In genomic region chrX:78710146-78710545, GRCh38 we compare ENCODE assay signal across 31 cellular contexts. TPM values are rescaled to one million over a fixed set of nuclear protein-coding genes. Genes with fewer than 3 reads are reported as not detected.
DNase-seq lines count a peak whose midpoint lies in the region; ATAC-seq and TF ChIP-seq lines count a peak whose summit lies in the region.
"Had no signal": no experiment of that assay in that cellular context is flagged by ENCODE, and none has a peak within 500 bp of the region (broad histone marks: within the 10 kb centered on the region; RNA-seq: fewer than 3 reads in every experiment).

No MANE protein-coding gene starts in this region.

- H3K27me3 Mint-ChIP-seq in HFFc6 (ENCODE audit: insufficient read depth): peaks cover 1% of the 10 kb centered on the region; the same call in 1 of the 2 replicates
- H3K27me3 Mint-ChIP-seq: activated naive CD8-positive, alpha-beta T cell treated with anti-CD3 and anti-CD28 coated beads, Interleukin-2, amount 10 ng/mL, durations not matched to agents 7 days and 5 days; brain; memory B cell had no signal

- ATAC-seq in SK-N-SH treated with all-trans-retinoic acid at 6 μM for 48 hours (no peak), GM21515 (IDR thresholded peaks at IDR 0.05; ENCODE audit: unreplicated experiment) (no peak)
- ATAC-seq: K562, left lung had no signal

- no peak overlapping the region for H2AFZ ChIP-seq in SK-N-SH (ENCODE audit: low read depth)
- H2AFZ ChIP-seq: neural progenitor cell, parathyroid adenoma had no signal

- H3K4me1 ChIP-seq in SK-N-SH (ENCODE audit: control insufficient read depth in 1 of 2, insufficient read depth in 2 of 2, low read depth in 1 of 2, low read length in 1 of 2) (no peaks in the 10 kb centered on the region), mesendoderm (ENCODE audit: control insufficient read depth, low read depth, low read length) (no peaks in the 10 kb centered on the region)
- H3K4me1 ChIP-seq: left lung, neural progenitor cell, parathyroid adenoma, suprapubic skin, upper lobe of left lung had no signal

- H3K27me3 ChIP-seq in SK-N-SH (ENCODE audit: insufficient read depth) (no peaks in the 10 kb centered on the region), mesendoderm (ENCODE audit: insufficient read depth, low read length, poor library complexity) (no peaks in the 10 kb centered on the region)
- H3K27me3 ChIP-seq: neural progenitor cell, suprapubic skin, upper lobe of left lung had no signal

- CTCF ChIA-PET in SK-N-SH (lab: Yijun Ruan, JAX): no interaction called here

- no peaks in the 10 kb centered on the region for H4K20me1 ChIP-seq in SK-N-SH (ENCODE audit: insufficient read depth)

- H2BK5ac ChIP-seq in mesendoderm (ENCODE audit: low read length): no peak overlapping the region

- H3K23ac ChIP-seq in mesendoderm (ENCODE audit: low read length): no peak overlapping the region

- H3K79me2 ChIP-seq in SK-N-SH (ENCODE audit: insufficient read depth): no peaks in the 10 kb centered on the region
- H3K79me2 ChIP-seq in mesendoderm (ENCODE audit: control insufficient read depth, insufficient read depth, low read length): no peaks in the 10 kb centered on the region
- H3K79me2 ChIP-seq: parathyroid adenoma had no signal

- H2AK5ac ChIP-seq in mesendoderm (ENCODE audit: low read length): no peak overlapping the region

- 3% methylated on average over 1 of the region's 1 CpG for WGBS in SK-N-SH (ENCODE audit: low lambda C conversion rate)
- WGBS in mesendoderm (ENCODE audit: extremely low coverage, insufficient coverage, low lambda C conversion rate): no CpG with 5 or more reads among the region's 1 CpG

- no peak for TF ChIP-seq EP300 in SK-N-SH (IDR thresholded peaks at IDR 0.05; ENCODE audit: borderline replicate concordance in 1 of 2, low read depth in 1 of 2, low read length in 1 of 2)

- no peak overlapping the region for H4K8ac ChIP-seq in mesendoderm (ENCODE audit: low read depth, low read length)

- H3K4me3 Mint-ChIP-seq in HFFc6: no peak overlapping the region
- H3K4me3 Mint-ChIP-seq: activated naive CD8-positive, alpha-beta T cell treated with anti-CD3 and anti-CD28 coated beads, Interleukin-2, amount 10 ng/mL, durations not matched to agents 7 days and 5 days; activated T-cell treated with anti-CD3 and anti-CD28 coated beads, Interleukin-2, amount 50 U/mL, for 24 hours; brain; memory B cell; neural progenitor cell had no signal

- no peaks in the 10 kb centered on the region; the same call in 1 of the 2 replicates for H3K4me1 Mint-ChIP-seq in HFFc6 (ENCODE audit: low read depth)
- H3K4me1 Mint-ChIP-seq: memory B cell had no signal

- H3K27ac ChIP-seq in SK-N-SH (ENCODE audit: low read depth in 2 of 2, low read length in 1 of 2) (no peak overlapping the region), mesendoderm (ENCODE audit: low read depth, low read length) (no peak overlapping the region)
- H3K27ac ChIP-seq: 22Rv1, left lung, neural progenitor cell, parathyroid adenoma, suprapubic skin, upper lobe of left lung had no signal

- H3K36me3 Mint-ChIP-seq in HFFc6 (ENCODE audit: low read depth): no peaks in the 10 kb centered on the region
- H3K36me3 Mint-ChIP-seq: brain, neural progenitor cell had no signal

- no peak overlapping the region for H2BK120ac ChIP-seq in mesendoderm (ENCODE audit: low read depth, low read length)

- H3K36me3 ChIP-seq in SK-N-SH (replicated peaks in 1 of 2; ENCODE audit: control insufficient read depth in 1 of 2, insufficient read depth in 2 of 2, low read length in 1 of 2) (no peaks in the 10 kb centered on the region), mesendoderm (ENCODE audit: control insufficient read depth, insufficient read depth, low read length) (no peaks in the 10 kb centered on the region)
- H3K36me3 ChIP-seq: left lung, neural progenitor cell, suprapubic skin, upper lobe of left lung had no signal

- no peak overlapping the region for H3K4me2 ChIP-seq in SK-N-SH
- no peak overlapping the region for H3K4me2 ChIP-seq in mesendoderm (ENCODE audit: low read length)
- H3K4me2 ChIP-seq: neural progenitor cell had no signal

- TF ChIP-seq CTCF in SK-N-SH (IDR thresholded peaks at IDR 0.05) (no peak), fibroblast of mammary gland (conservative IDR thresholded peaks at IDR 0.05; ENCODE audit: control insufficient read depth, insufficient read depth, low read depth, low read length) (no peak), HFFc6 (IDR thresholded peaks at IDR 0.05) (no peak)

- H3K9me3 Mint-ChIP-seq in HFFc6: no peaks in the 10 kb centered on the region
- H3K9me3 Mint-ChIP-seq: activated naive CD8-positive, alpha-beta T cell treated with anti-CD3 and anti-CD28 coated beads, Interleukin-2, amount 10 ng/mL, durations not matched to agents 7 days and 5 days; activated T-cell treated with anti-CD3 and anti-CD28 coated beads, Interleukin-2, amount 50 U/mL, for 24 hours; brain; memory B cell; neural progenitor cell had no signal

- H3K18ac ChIP-seq in mesendoderm (ENCODE audit: low read length): no peak overlapping the region

- no peak overlapping the region for H3K27ac Mint-ChIP-seq in HFFc6
- H3K27ac Mint-ChIP-seq: activated naive CD8-positive, alpha-beta T cell treated with anti-CD3 and anti-CD28 coated beads, Interleukin-2, amount 10 ng/mL, durations not matched to agents 7 days and 5 days; activated T-cell treated with anti-CD3 and anti-CD28 coated beads, Interleukin-2, amount 50 U/mL, for 24 hours; memory B cell; neural progenitor cell had no signal

- H3K9me2 ChIP-seq in SK-N-SH: no peaks in the 10 kb centered on the region

- H3K9ac ChIP-seq in SK-N-SH: no peak overlapping the region
- H3K9ac ChIP-seq in mesendoderm (ENCODE audit: low read length): no peak overlapping the region
- H3K9ac ChIP-seq: neural progenitor cell, parathyroid adenoma had no signal

- H3K56ac ChIP-seq in mesendoderm (ENCODE audit: low read length): no peak overlapping the region

- no peaks in the 10 kb centered on the region for H3K9me3 ChIP-seq in SK-N-SH
- H3K9me3 ChIP-seq: left lung, suprapubic skin, upper lobe of left lung had no signal

- DNase-seq in SK-N-SH (no peak), RPMI7951 (ENCODE audit: low read depth) (peak; percentile 1), fibroblast of mammary gland (ENCODE audit: low read depth) (peak; percentile 8), HFFc6 (no peak), mesendoderm (no peak), D341Med (ENCODE audit: low spot score) (no peak)
- DNase-seq: activated effector memory CD4-positive, alpha-beta T cell treated with anti-CD3 and anti-CD28 coated beads, Interleukin-2, amount 50 U/mL, for 16 hours; activated naive CD8-positive, alpha-beta T cell treated with anti-CD3 and anti-CD28 coated beads, Interleukin-2, amount 10 ng/mL, durations not matched to agents 7 days and 5 days; activated T-cell treated with anti-CD3 and anti-CD28 coated beads, Interleukin-2, amount 50 U/mL, for 24 hours; Calu3; dermis blood vessel endothelial cell; DMS79 treated with DMSO at 0.1 percent for 48 hours; left lung; NCI-H1436; NCI-H2081; NCI-H526; NK-92 treated with Interleukin-12 subunit alpha and Interleukin-12 subunit beta, amount 100 ng/mL, for 24 hours; small intestine; stimulated activated naive CD4-positive, alpha-beta T cell; T-helper 2 cell; upper lobe of left lung had no signal

- no peak overlapping the region for H3K4me3 ChIP-seq in SK-N-SH (ENCODE audit: low read depth in 2 of 2, low read length in 1 of 2)
- H3K4me3 ChIP-seq in fibroblast of mammary gland (ENCODE audit: control insufficient read depth, low read depth, low read length): no peak overlapping the region
- H3K4me3 ChIP-seq in mesendoderm (ENCODE audit: low read length): no peak overlapping the region
- H3K4me3 ChIP-seq: K562, left lung, neural progenitor cell, suprapubic skin, upper lobe of left lung had no signal

- H2BK15ac ChIP-seq in mesendoderm (replicated peaks; ENCODE audit: low read depth): no peak overlapping the region

- H3F3A ChIP-seq in SK-N-SH (replicated peaks; ENCODE audit: insufficient read depth): no peaks in the 10 kb centered on the region

- no peak overlapping the region for H3K4ac ChIP-seq in mesendoderm (ENCODE audit: low read depth, low read length)

- TF ChIP-seq RAD21 in SK-N-SH (IDR thresholded peaks at IDR 0.05; ENCODE audit: low read length): no peak

- POLR2A ChIA-PET in SK-N-SH (lab: Yijun Ruan, JAX): no interaction called here

- no peak overlapping the region for H4K5ac ChIP-seq in mesendoderm (ENCODE audit: low read length)

- H3K79me1 ChIP-seq in mesendoderm (ENCODE audit: low read length): no peaks in the 10 kb centered on the region

TF ChIP-seq in SK-N-SH treated with all-trans-retinoic acid at 6 μM for 48 hours, 23 proteins besides CTCF, POLR2A, EP300 and RAD21 (continues in another document):
- TF ChIP-seq RARB (CRISPR knock-in tag; IDR thresholded peaks at IDR 0.05) (no peak), OSR1 (CRISPR knock-in tag; IDR thresholded peaks at IDR 0.05) (no peak), PATZ1 (CRISPR knock-in tag; IDR thresholded peaks at IDR 0.05; ENCODE audit: borderline replicate concordance) (no peak), ESRRG (CRISPR knock-in tag; IDR thresholded peaks at IDR 0.05) (no peak)

RNA-seq across cellular contexts. Expression of gene LPAR4, which starts 37.4 kb away (rescaled TPM):
- polyA plus RNA-seq in SK-N-SH (2012; rRNA removed): not detected in 2 replicates
- 0.01 TPM in 1 of 2 replicates, not detected in the other for polyA plus RNA-seq in SK-N-SH (2012; cell fraction: cytosol; rRNA removed)
- polyA plus RNA-seq in SK-N-SH (2012; cell fraction: nucleus; rRNA removed): 0.02 and 0.04 TPM in 2 replicates
- total RNA-seq in RPMI7951 (2014; rRNA removed; shearing (Covaris generic)): 0.78 and 1.3 TPM in 2 replicates
- total RNA-seq in HFFc6 (2021; fragmentation: NEBNext Ultra II Directional; extraction: Animal tissue kit (Norgen Biotek cat#: 25700)): not detected
- polyA plus RNA-seq in mesendoderm (2013, experiment 1 of 2): 16.9 TPM
- polyA plus RNA-seq in mesendoderm (2013, experiment 2 of 2): 18.1 TPM
- total RNA-seq: activated naive CD8-positive, alpha-beta T cell treated with anti-CD3 and anti-CD28 coated beads, Interleukin-2, amount 10 ng/mL, durations not matched to agents 7 days and 5 days; Calu3; dermis blood vessel endothelial cell; HT1080; K562 had no signal
- polyA plus RNA-seq: K562, small intestine had no signal

RNA-seq across cellular contexts. Expression of gene RTL3, which starts 51.0 kb away (rescaled TPM):
- 0.64 and 0.80 TPM in 2 replicates for polyA plus RNA-seq in SK-N-SH (2012; rRNA removed)
- polyA plus RNA-seq in SK-N-SH (2012; cell fraction: cytosol; rRNA removed): 0.58 and 0.64 TPM in 2 replicates
- polyA plus RNA-seq in SK-N-SH (2012; cell fraction: nucleus; rRNA removed): 0.46 and 0.49 TPM in 2 replicates
- 1.4 and 1.5 TPM in 2 replicates for total RNA-seq in RPMI7951 (2014; rRNA removed; shearing (Covaris generic))
- under 1 TPM; 0.21 to 0.62 (median 0.44) TPM for total RNA-seq in HFFc6 (2021; fragmentation: NEBNext Ultra II Directional; extraction: Animal tissue kit (Norgen Biotek cat#: 25700))
- not detected for polyA plus RNA-seq in mesendoderm (2013, experiment 1 of 2)
- polyA plus RNA-seq in mesendoderm (2013, experiment 2 of 2): not detected
- total RNA-seq: activated naive CD8-positive, alpha-beta T cell treated with anti-CD3 and anti-CD28 coated beads, Interleukin-2, amount 10 ng/mL, durations not matched to agents 7 days and 5 days; Calu3; dermis blood vessel endothelial cell; K562; left lung had no signal
- polyA plus RNA-seq: K562 had no signal

Comparison
In these comparisons a context has a peak if more than half of its experiments do, and no peak if none do; other contexts are left out.
1. DNase-seq: peak in RPMI7951 (single experiment) and fibroblast of mammary gland (single experiment); none in SK-N-SH (single experiment), HFFc6 (single experiment), mesendoderm (single experiment) and D341Med (single experiment).